Comparison of ENCODE assay signal across 12 cellular contexts in genomic region chr4:23966720-23967119, GRCh38.
DNase-seq lines count a peak whose midpoint lies in the region; ATAC-seq and TF ChIP-seq lines count a peak whose summit lies in the region.
"Had no signal": no experiment of that assay in that cellular context is flagged by ENCODE, and none has a peak within 500 bp of the region (broad histone marks: within the 10 kb centered on the region; RNA-seq: fewer than 3 reads in every experiment).

No MANE protein-coding gene starts in this region.

- intact Hi-C loops in cardiac septum (cut with DNase I) = no loop called here

- ATAC-seq in GM21723 (IDR thresholded peaks at IDR 0.05; ENCODE audit: unreplicated experiment) = no peak
- ATAC-seq: activated T-cell treated with anti-CD3 and anti-CD28 coated beads, Interleukin-2, amount 50 U/mL, for 4 hours had no signal

- H3K4me1 ChIP-seq in right atrium auricular region = no peaks in the 10 kb centered on the region

- no peak overlapping the region for H3K27ac ChIP-seq in right atrium auricular region

- in situ Hi-C loops in G401 (cut with HindIII; ENCODE audit: low sequenced_read_pairs) = no loop called here

- no peaks in the 10 kb centered on the region for H3K36me3 ChIP-seq in right atrium auricular region

- H3K27me3 ChIP-seq in right atrium auricular region = no peaks in the 10 kb centered on the region

- TF ChIP-seq CTCF in right atrium auricular region (IDR thresholded peaks at IDR 0.05) (peak; percentile 16 to 41), fibroblast of mammary gland (conservative IDR thresholded peaks at IDR 0.05; ENCODE audit: control insufficient read depth, insufficient read depth, low read depth, low read length) (peak; percentile 40)

- no peak for DNase-seq in right atrium auricular region (ENCODE audit: low spot score)
- no peak for DNase-seq in cardiac septum (ENCODE audit: low spot score)
- peak; percentile 12 for DNase-seq in NCI-H69 (lab: John Stamatoyannopoulos, UW)
- DNase-seq in fibroblast of mammary gland (ENCODE audit: low read depth) = peak; percentile 26
- no peak for DNase-seq in G401 (ENCODE audit: low spot score)
- no peak for DNase-seq in activated CD8-positive, alpha-beta memory T cell treated with anti-CD3 and anti-CD28 coated beads, Interleukin-2, amount 50 U/mL, for 4 hours
- no peak for DNase-seq in T-helper 2 cell
- DNase-seq: activated T-cell treated with anti-CD3 and anti-CD28 coated beads, Interleukin-2, amount 50 U/mL, for 4 hours; CD4-positive, alpha-beta memory T cell; cerebellar nuclear complex; T1000 had no signal

- H3K4me3 ChIP-seq in right atrium auricular region (no peak overlapping the region), fibroblast of mammary gland (ENCODE audit: control insufficient read depth, low read depth, low read length) (no peak overlapping the region)

- H3K9me3 ChIP-seq in right atrium auricular region = no peaks in the 10 kb centered on the region

Comparison
In these comparisons a context has a peak if more than half of its experiments do, and no peak if none do; other contexts are left out.
1. DNase-seq: peak in NCI-H69 (single experiment) and fibroblast of mammary gland (single experiment); none in right atrium auricular region (single experiment), cardiac septum (single experiment), G401 (single experiment), activated CD8-positive, alpha-beta memory T cell treated with anti-CD3 and anti-CD28 coated beads, Interleukin-2, amount 50 U/mL, for 4 hours (single experiment) and T-helper 2 cell (0 of 5).